In genomic region chr4:94486372-94486801, GRCh38 we compare ENCODE assay signal across 16 cellular contexts. TPM values are rescaled to one million over a fixed set of nuclear protein-coding genes. Genes with fewer than 3 reads are reported as not detected.
DNase-seq lines count a peak whose midpoint lies in the region; ATAC-seq and TF ChIP-seq lines count a peak whose summit lies in the region.
"Had no signal": no experiment of that assay in that cellular context is flagged by ENCODE, and none has a peak within 500 bp of the region (broad histone marks: within the 10 kb centered on the region; RNA-seq: fewer than 3 reads in every experiment).

No MANE protein-coding gene starts in this region.

- DNase-seq in HFFc6 (no peak), RPMI7951 (ENCODE audit: low read depth) (peak; percentile 72), epithelial cell of prostate (ENCODE audit: low read depth, low spot score) (no peak), pulmonary artery endothelial cell (ENCODE audit: low read depth, low spot score) (peak; percentile 55), erythroblast (lab: John Stamatoyannopoulos, UW) (no peak)
- no peak for DNase-seq in activated CD8-positive, alpha-beta memory T cell treated with anti-CD3 and anti-CD28 coated beads, Interleukin-2, amount 50 U/mL, for 4 hours
- DNase-seq: activated CD8-positive, alpha-beta T cell treated with anti-CD3 and anti-CD28 coated beads, Interleukin-2, amount 10 ng/mL, durations not matched to agents 7 days and 5 days; H9; NCI-H1417; NCI-H345; stimulated activated CD4-positive, alpha-beta T cell treated with anti-CD3 and anti-CD28 coated beads, Interleukin-15, amount 100 ng/mL, for 24 hours had no signal

- no peak for TF ChIP-seq CTCF in HFFc6 (IDR thresholded peaks at IDR 0.05)

- no peak for TF ChIP-seq POLR2A in erythroblast (IDR thresholded peaks at IDR 0.05; ENCODE audit: low read length)

- peak overlapping the region; percentile 90 for H3K27ac ChIP-seq in epithelial cell of prostate
- H3K27ac ChIP-seq: C4-2B, parathyroid adenoma had no signal

- peaks cover 26% of the 10 kb centered on the region for H3K36me3 Mint-ChIP-seq in HFFc6 (ENCODE audit: low read depth)

- no peak for ATAC-seq in GM18867 (IDR thresholded peaks at IDR 0.05; ENCODE audit: unreplicated experiment)
- no peak for ATAC-seq in HG02798 (IDR thresholded peaks at IDR 0.05; ENCODE audit: poor library complexity, unreplicated experiment)
- ATAC-seq: activated CD8-positive, alpha-beta T cell treated with anti-CD3 and anti-CD28 coated beads, Interleukin-2, amount 10 ng/mL, durations not matched to agents 7 days and 5 days had no signal

- H3K4me3 Mint-ChIP-seq in HFFc6, result no peak overlapping the region
- H3K4me3 Mint-ChIP-seq: activated CD8-positive, alpha-beta T cell treated with anti-CD3 and anti-CD28 coated beads, Interleukin-2, amount 10 ng/mL, durations not matched to agents 7 days and 5 days; H9 had no signal

- no peaks in the 10 kb centered on the region for H3K27me3 Mint-ChIP-seq in HFFc6 (ENCODE audit: insufficient read depth)

- peak overlapping the region; percentile 51 for H3K27ac Mint-ChIP-seq in HFFc6
- H3K27ac Mint-ChIP-seq: activated CD8-positive, alpha-beta T cell treated with anti-CD3 and anti-CD28 coated beads, Interleukin-2, amount 10 ng/mL, durations not matched to agents 7 days and 5 days; activated T-helper 2 cell treated with anti-CD3 and anti-CD28 coated beads, Interferon-gamma antibody, Interleukin-2, Interleukin-4, amounts not matched to agents 10 μg/mL and 5 μg/mL and 100 μg/mL, durations not matched to agents 14 hours and 24 hours and 36 hours; H9 had no signal

- peaks cover 81% of the 10 kb centered on the region for H3K4me1 Mint-ChIP-seq in HFFc6 (ENCODE audit: low read depth)
- H3K4me1 Mint-ChIP-seq: H9 had no signal

- H3K9me3 Mint-ChIP-seq in HFFc6, result no peaks in the 10 kb centered on the region
- H3K9me3 Mint-ChIP-seq: activated T-helper 2 cell treated with anti-CD3 and anti-CD28 coated beads, Interferon-gamma antibody, Interleukin-2, Interleukin-4, amounts not matched to agents 10 μg/mL and 5 μg/mL and 100 μg/mL, durations not matched to agents 14 hours and 24 hours and 36 hours; H9 had no signal

RNA-seq across cellular contexts. Expression of gene PDLIM5, which starts 34.6 kb away (rescaled TPM):
- total RNA-seq in HFFc6 (2021; fragmentation: NEBNext Ultra II Directional; extraction: Animal tissue kit (Norgen Biotek cat#: 25700)), result 100 to 1,000 TPM; 152 to 240 (median 171) TPM
- total RNA-seq in RPMI7951 (2014; rRNA removed; shearing (Covaris generic)), result 44.6 and 55.9 TPM in 2 replicates
- total RNA-seq in pulmonary artery endothelial cell, result 175 and 177 TPM in 2 replicates

Comparison
In these comparisons a context has a peak if more than half of its experiments do, and no peak if none do; other contexts are left out.
1. DNase-seq: peak in RPMI7951 (single experiment) and pulmonary artery endothelial cell (single experiment); none in HFFc6 (single experiment), epithelial cell of prostate (single experiment), activated CD8-positive, alpha-beta memory T cell treated with anti-CD3 and anti-CD28 coated beads, Interleukin-2, amount 50 U/mL, for 4 hours (single experiment) and erythroblast (0 of 2).